1 cellular context compared by ENCODE assay signal in the genomic region with DNA sequence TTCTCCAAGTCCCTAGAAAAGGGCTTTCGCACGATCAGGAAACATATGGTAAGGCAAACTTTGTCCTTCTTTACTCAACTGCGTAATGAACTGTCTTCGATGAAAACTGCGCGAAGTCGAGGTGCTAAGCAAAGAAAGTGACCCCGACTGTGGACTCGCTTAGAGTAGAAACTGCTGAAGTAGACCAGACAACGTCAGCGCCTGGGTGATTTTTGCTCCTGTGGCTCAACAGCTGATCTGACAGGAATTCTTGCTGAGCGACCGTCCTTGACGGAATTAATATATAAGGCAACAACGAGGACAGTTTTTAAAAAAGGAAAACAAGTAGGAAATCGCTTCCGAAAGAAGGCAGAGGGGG.
TF ChIP-seq lines count a peak whose summit lies in the region.

No MANE protein-coding gene starts in this region.

TF ChIP-seq in WTC11, 78 proteins besides CTCF, POLR2A, EP300 and RAD21 (continued from another document):
- TF ChIP-seq, protein P1, sequence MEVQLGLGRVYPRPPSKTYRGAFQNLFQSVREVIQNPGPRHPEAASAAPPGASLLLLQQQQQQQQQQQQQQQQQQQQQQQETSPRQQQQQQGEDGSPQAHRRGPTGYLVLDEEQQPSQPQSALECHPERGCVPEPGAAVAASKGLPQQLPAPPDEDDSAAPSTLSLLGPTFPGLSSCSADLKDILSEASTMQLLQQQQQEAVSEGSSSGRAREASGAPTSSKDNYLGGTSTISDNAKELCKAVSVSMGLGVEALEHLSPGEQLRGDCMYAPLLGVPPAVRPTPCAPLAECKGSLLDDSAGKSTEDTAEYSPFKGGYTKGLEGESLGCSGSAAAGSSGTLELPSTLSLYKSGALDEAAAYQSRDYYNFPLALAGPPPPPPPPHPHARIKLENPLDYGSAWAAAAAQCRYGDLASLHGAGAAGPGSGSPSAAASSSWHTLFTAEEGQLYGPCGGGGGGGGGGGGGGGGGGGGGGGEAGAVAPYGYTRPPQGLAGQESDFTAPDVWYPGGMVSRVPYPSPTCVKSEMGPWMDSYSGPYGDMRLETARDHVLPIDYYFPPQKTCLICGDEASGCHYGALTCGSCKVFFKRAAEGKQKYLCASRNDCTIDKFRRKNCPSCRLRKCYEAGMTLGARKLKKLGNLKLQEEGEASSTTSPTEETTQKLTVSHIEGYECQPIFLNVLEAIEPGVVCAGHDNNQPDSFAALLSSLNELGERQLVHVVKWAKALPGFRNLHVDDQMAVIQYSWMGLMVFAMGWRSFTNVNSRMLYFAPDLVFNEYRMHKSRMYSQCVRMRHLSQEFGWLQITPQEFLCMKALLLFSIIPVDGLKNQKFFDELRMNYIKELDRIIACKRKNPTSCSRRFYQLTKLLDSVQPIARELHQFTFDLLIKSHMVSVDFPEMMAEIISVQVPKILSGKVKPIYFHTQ (CRISPR knock-in tag; IDR thresholded peaks at IDR 0.05): no peak
- no peak for TF ChIP-seq ZNF416 (CRISPR knock-in tag; IDR thresholded peaks at IDR 0.05)
